In genomic region chr4:38832624-38833528, GRCh38 we compare ENCODE assay signal across 2 cellular contexts.
TF ChIP-seq lines count a peak whose summit lies in the region.

No MANE protein-coding gene starts in this region.

TF ChIP-seq in SK-N-SH treated with all-trans-retinoic acid at 6 μM for 48 hours, 23 proteins besides CTCF, POLR2A, EP300 and RAD21 (continued from another document):
- TF ChIP-seq ZFP3 (CRISPR knock-in tag; IDR thresholded peaks at IDR 0.05) (no peak), CREB5 (CRISPR knock-in tag; IDR thresholded peaks at IDR 0.05; ENCODE audit: low read depth) (no peak), ZC3H10 (CRISPR knock-in tag; IDR thresholded peaks at IDR 0.05) (no peak), ZNF70 (CRISPR knock-in tag; IDR thresholded peaks at IDR 0.05) (no peak), POU6F1 (CRISPR knock-in tag; IDR thresholded peaks at IDR 0.05; ENCODE audit: borderline replicate concordance, low read depth) (no peak), TCF4 (CRISPR knock-in tag; IDR thresholded peaks at IDR 0.05; ENCODE audit: borderline replicate concordance) (no peak), CSRNP3 (CRISPR knock-in tag; IDR thresholded peaks at IDR 0.05) (no peak), ARNTL (CRISPR knock-in tag; IDR thresholded peaks at IDR 0.05; ENCODE audit: borderline replicate concordance, low read depth) (no peak), CSDC2 (CRISPR knock-in tag; IDR thresholded peaks at IDR 0.05) (no peak), PATZ1 (CRISPR knock-in tag; IDR thresholded peaks at IDR 0.05; ENCODE audit: borderline replicate concordance) (no peak), GLIS3 (CRISPR knock-in tag; IDR thresholded peaks at IDR 0.05) (no peak), ZNF8 (CRISPR knock-in tag; IDR thresholded peaks at IDR 0.05) (no peak)
TF ChIP-seq in SK-N-SH treated with all-trans-retinoic acid at 6 μM for 48 hours: peak in this region for 0.

TF ChIP-seq in SK-N-SH, 30 proteins besides CTCF, POLR2A, EP300 and RAD21:
- TF ChIP-seq REST (IDR thresholded peaks at IDR 0.05; ENCODE audit: low read depth, low read length) (no peak), TAF1 (IDR thresholded peaks at IDR 0.05; ENCODE audit: borderline replicate concordance, low read depth, low read length) (no peak), MEF2A (IDR thresholded peaks at IDR 0.05; ENCODE audit: borderline replicate concordance, low read depth) (no peak), YY1 (IDR thresholded peaks at IDR 0.05; ENCODE audit: low read depth) (no peak), MAX (IDR thresholded peaks at IDR 0.05; ENCODE audit: low read depth) (no peak), NRF1 (IDR thresholded peaks at IDR 0.05; ENCODE audit: low read depth, low read length) (no peak), IRF3 (IDR thresholded peaks at IDR 0.05; ENCODE audit: low read depth, low read length) (no peak), MXI1 (IDR thresholded peaks at IDR 0.05; ENCODE audit: low read depth, low read length) (no peak), ELF1 (IDR thresholded peaks at IDR 0.05) (no peak), POLR2AphosphoS5 (IDR thresholded peaks at IDR 0.05; ENCODE audit: low read depth, low read length) (no peak), FOSL2 (IDR thresholded peaks at IDR 0.05; ENCODE audit: borderline replicate concordance, low read depth) (no peak), NFIC (IDR thresholded peaks at IDR 0.05; ENCODE audit: borderline replicate concordance) (no peak), CHD2 (IDR thresholded peaks at IDR 0.05; ENCODE audit: low read length, partially characterized antibody) (no peak), SIN3A (IDR thresholded peaks at IDR 0.05; ENCODE audit: borderline replicate concordance, low read depth, low read length) (no peak), TEAD4 (IDR thresholded peaks at IDR 0.05; ENCODE audit: borderline replicate concordance, insufficient read depth) (no peak), RFX5 (IDR thresholded peaks at IDR 0.05; ENCODE audit: low read length) (no peak), GABPA (IDR thresholded peaks at IDR 0.05; ENCODE audit: low read depth) (no peak)
